Comparison of ENCODE assay signal across 33 cellular contexts in genomic region chr13:77381059-77381458, GRCh38. TPM values are rescaled to one million over a fixed set of nuclear protein-coding genes. Genes with fewer than 3 reads are reported as not detected.
DNase-seq lines count a peak whose midpoint lies in the region; ATAC-seq, FAIRE-seq and TF ChIP-seq lines count a peak whose summit lies in the region.
"Had no signal": no experiment of that assay in that cellular context is flagged by ENCODE, and none has a peak within 500 bp of the region (broad histone marks: within the 10 kb centered on the region; RNA-seq: fewer than 3 reads in every experiment).

No MANE protein-coding gene starts in this region.

- H3K4me3 ChIP-seq in GM23338 = no peak overlapping the region
- no peak overlapping the region for H3K4me3 ChIP-seq in pancreas
- H3K4me3 ChIP-seq: A549; BLaER1; BLaER1 treated with 17β-estradiol and CSF1 and Interleukin-3, amounts not matched to agents 10 nM and 100 nM had no signal

- H3K36me3 ChIP-seq in GM23338 (ENCODE audit: insufficient read depth) (no peaks in the 10 kb centered on the region), pancreas (no peaks in the 10 kb centered on the region)
- H3K36me3 ChIP-seq: BE2C; BLaER1; BLaER1 treated with 17β-estradiol and CSF1 and Interleukin-3, amounts not matched to agents 10 nM and 100 nM had no signal

- H3K9me2 ChIP-seq in GM23338 (ENCODE audit: insufficient read depth) = no peaks in the 10 kb centered on the region

- H3F3A ChIP-seq in GM23338 (replicated peaks; ENCODE audit: low read depth) = no peaks in the 10 kb centered on the region

- intact Hi-C loops in pancreas (cut with DNase I) = no loop called here

- no peaks in the 10 kb centered on the region for H3K27me3 Mint-ChIP-seq in GM23338 (ENCODE audit: insufficient read depth, low read depth, poor library complexity)
- H3K27me3 Mint-ChIP-seq: B cell; CD4-positive, alpha-beta memory T cell; CD4-positive, alpha-beta T cell; CD4-positive, CD25-positive, alpha-beta regulatory T cell had no signal

- H3K9me3 ChIP-seq in pancreas = no peaks in the 10 kb centered on the region
- H3K9me3 ChIP-seq: A549, BE2C, Caco-2 had no signal

- H3K4me1 ChIP-seq in GM23338 (ENCODE audit: insufficient read depth) (peaks cover 18% of the 10 kb centered on the region), pancreas (no peaks in the 10 kb centered on the region)
- H3K4me1 ChIP-seq: A549, BE2C had no signal

- DNase-seq in GM23338 (ENCODE audit: low spot score) = no peak
- peak in 1 of 6 donors; percentile 23 for DNase-seq in pancreas
- no peak for DNase-seq in GM19239 (ENCODE audit: insufficient read length, low spot score)
- DNase-seq: 8988T; ACHN; AML-193; BE2C; C1 segment of cervical spinal cord; Caco-2; Calu3; CD4-positive, alpha-beta memory T cell; CD4-positive, alpha-beta T cell; CD4-positive, CD25-positive, alpha-beta regulatory T cell; CD8-positive, alpha-beta memory T cell; CD8-positive, alpha-beta T cell; COR-L47; DMS 273 treated with DMSO at 0.1 percent for 48 hours; DMS153; DMS53; DMS79; DMS79 treated with DMSO at 0.1 percent for 48 hours; DND-41; EL had no signal

- TF ChIP-seq CTCF in GM23338 (conservative IDR thresholded peaks at IDR 0.05; ENCODE audit: low read depth in 2 of 2) = no peak
- no peak for TF ChIP-seq CTCF in pancreas (IDR thresholded peaks at IDR 0.05)

- no peaks in the 10 kb centered on the region; the same call in 1 of the 3 replicates for H3K9me3 Mint-ChIP-seq in GM23338
- H3K9me3 Mint-ChIP-seq: CD4-positive, alpha-beta T cell; CD4-positive, CD25-positive, alpha-beta regulatory T cell; CD8-positive, alpha-beta memory T cell; CD8-positive, alpha-beta T cell had no signal

- no peak overlapping the region for H3K4me3 Mint-ChIP-seq in GM23338
- H3K4me3 Mint-ChIP-seq: B cell; CD14-positive monocyte; CD4-positive, alpha-beta memory T cell; CD4-positive, alpha-beta T cell; CD4-positive, CD25-positive, alpha-beta regulatory T cell; CD8-positive, alpha-beta memory T cell; CD8-positive, alpha-beta T cell had no signal

- no peaks in the 10 kb centered on the region for H3K79me2 ChIP-seq in GM23338 (replicated peaks; ENCODE audit: insufficient read depth)

- peak overlapping the region; percentile 56; the same call in 1 of the 2 replicates for H3K27ac Mint-ChIP-seq in GM23338
- H3K27ac Mint-ChIP-seq: B cell; CD4-positive, alpha-beta memory T cell; CD4-positive, alpha-beta T cell; CD4-positive, CD25-positive, alpha-beta regulatory T cell; CD8-positive, alpha-beta memory T cell; CD8-positive, alpha-beta T cell had no signal

- H3K27me3 ChIP-seq in GM23338 (ENCODE audit: insufficient read depth) = no peaks in the 10 kb centered on the region
- no peaks in the 10 kb centered on the region for H3K27me3 ChIP-seq in pancreas
- H3K27me3 ChIP-seq: BE2C; BLaER1; BLaER1 treated with 17β-estradiol and CSF1 and Interleukin-3, amounts not matched to agents 10 nM and 100 nM had no signal

- H3K27ac ChIP-seq in GM23338 (ENCODE audit: low read depth) = no peak overlapping the region
- no peak overlapping the region for H3K27ac ChIP-seq in pancreas
- H3K27ac ChIP-seq: 22Rv1; A549; BLaER1; BLaER1 treated with 17β-estradiol and CSF1 and Interleukin-3, amounts not matched to agents 10 nM and 100 nM; C4-2B had no signal

- ATAC-seq in GM23338 (no peak), pancreas (peak; percentile 40 to 85 (median 62)), HG03108 (IDR thresholded peaks at IDR 0.05; ENCODE audit: unreplicated experiment) (no peak)
- ATAC-seq: A549; CD8-positive, alpha-beta T cell had no signal

- no peak for FAIRE-seq in pancreas (lab: Jason Lieb, UNC)
- no peak for FAIRE-seq in GM19239 (lab: Jason Lieb, UNC)
- FAIRE-seq: A204.1, A549, D721Med had no signal

- WGBS in pancreas, 2 donors = 23 to 25% methylated on average over 1 of the region's 1 CpG

- H3K4me2 ChIP-seq in GM23338 = no peak overlapping the region
- H3K4me2 ChIP-seq: A549; BLaER1; BLaER1 treated with 17β-estradiol and CSF1 and Interleukin-3, amounts not matched to agents 10 nM and 100 nM had no signal

- no peak overlapping the region for H2AFZ ChIP-seq in GM23338

- H4K20me1 ChIP-seq in GM23338 (replicated peaks; ENCODE audit: insufficient read depth) = no peaks in the 10 kb centered on the region
- H4K20me1 ChIP-seq: BLaER1; BLaER1 treated with 17β-estradiol and CSF1 and Interleukin-3, amounts not matched to agents 10 nM and 100 nM had no signal

- H3K36me3 Mint-ChIP-seq in GM23338 (ENCODE audit: low read depth) = peaks cover 4% of the 10 kb centered on the region; the same call in 2 of the 3 replicates
- H3K36me3 Mint-ChIP-seq: CD14-positive monocyte; CD4-positive, alpha-beta memory T cell; CD4-positive, CD25-positive, alpha-beta regulatory T cell; CD8-positive, alpha-beta T cell had no signal

- H3K4me1 Mint-ChIP-seq in GM23338 = peaks cover 34% of the 10 kb centered on the region
- H3K4me1 Mint-ChIP-seq: CD4-positive, alpha-beta memory T cell; CD4-positive, CD25-positive, alpha-beta regulatory T cell; CD8-positive, alpha-beta memory T cell had no signal

TF ChIP-seq in GM23338, 12 proteins besides CTCF, POLR2A, EP300 and RAD21:
- TF ChIP-seq EZH2 (IDR thresholded peaks at IDR 0.05; ENCODE audit: low read depth, unreplicated experiment) (no peak), STAT1 (IDR thresholded peaks at IDR 0.05; ENCODE audit: unreplicated experiment) (no peak), ETS1 (IDR thresholded peaks at IDR 0.05) (no peak), ZNF331 (CRISPR knock-in tag; IDR thresholded peaks at IDR 0.05; ENCODE audit: low read depth) (no peak), NANOG (IDR thresholded peaks at IDR 0.05; ENCODE audit: borderline replicate concordance) (no peak), EZH2phosphoT487 (IDR thresholded peaks at IDR 0.05; ENCODE audit: unreplicated experiment) (no peak), POLR2AphosphoS5 (IDR thresholded peaks at IDR 0.05; ENCODE audit: low read depth) (no peak), ZNF114 (CRISPR knock-in tag; IDR thresholded peaks at IDR 0.05) (no peak), JUNB (IDR thresholded peaks at IDR 0.05; ENCODE audit: unreplicated experiment) (no peak)

RNA-seq across cellular contexts. Expression of gene MYCBP2, which starts 54.2 kb away (rescaled TPM):
- 77.2 and 78.0 TPM in 2 replicates for total RNA-seq in GM23338 (2014; rRNA removed; shearing (Covaris generic))
- polyA plus RNA-seq in GM23338 (2016; fragmentation: Nextera tagmentation; extraction: Ambion mirVana) = 38.5 and 54.6 TPM in 2 replicates
- 10 to 100 TPM; 38.3 to 49.1 (median 46.8) TPM for total RNA-seq in pancreas
- 10 to 100 TPM; 17.6 to 24.8 TPM for polyA plus RNA-seq in pancreas

Comparison
In these comparisons a context has a peak if more than half of its experiments do, and no peak if none do; other contexts are left out.
1. ATAC-seq: peak in pancreas (4 of 4); none in GM23338 (single experiment) and HG03108 (single experiment).